Comparison of ENCODE assay signal across 8 cellular contexts in genomic region chr1:16181887-16182719, GRCh38. TPM values are rescaled to one million over a fixed set of nuclear protein-coding genes. Genes with fewer than 3 reads are reported as not detected.
DNase-seq lines count a peak whose midpoint lies in the region; ATAC-seq and TF ChIP-seq lines count a peak whose summit lies in the region.

No MANE protein-coding gene starts in this region.

- no peaks in the 10 kb centered on the region for H3K36me3 Mint-ChIP-seq in activated CD4-positive, alpha-beta memory T cell treated with anti-CD3 and anti-CD28 coated beads, Interleukin-2, amount 10 ng/mL, durations not matched to agents 7 days and 5 days (ENCODE audit: low read depth)

- no peaks in the 10 kb centered on the region for H3K9me3 Mint-ChIP-seq in activated CD4-positive, alpha-beta memory T cell treated with anti-CD3 and anti-CD28 coated beads, Interleukin-2, amount 10 ng/mL, durations not matched to agents 7 days and 5 days

- POLR2A ChIA-PET in BJ (lab: Charles Lee), result interaction anchor here (0.6 kb wide), 1 partner anchor 27 kb away, joined by 13 read pairs; no protein-coding TSS in a partner anchor
- POLR2A ChIA-PET in activated CD4-positive, alpha-beta memory T cell treated with anti-CD3 and anti-CD28 coated beads, Interleukin-2, amount 10 ng/mL, durations not matched to agents 7 days and 5 days (lab: Charles Lee), result no interaction called here

- H3K27ac ChIP-seq in RWPE2 (ENCODE audit: poor library complexity, severe bottlenecking), result peak overlapping the region; percentile 98
- peak overlapping the region; percentile 66 for H3K27ac ChIP-seq in neuronal stem cell (replicated peaks; ENCODE audit: low read length)

- peaks cover 51% of the 10 kb centered on the region for H3K4me1 ChIP-seq in RWPE2 (ENCODE audit: insufficient read depth, poor library complexity, severe bottlenecking)
- H3K4me1 ChIP-seq in neuronal stem cell (ENCODE audit: control insufficient read depth in 2 of 2, insufficient read depth in 1 of 2, low read depth in 1 of 2, low read length in 2 of 2), result peaks cover 7 to 8% of the 10 kb centered on the region in 2 donors

- no peak overlapping the region for H2BK12ac ChIP-seq in neuronal stem cell (ENCODE audit: low read length)

- peak overlapping the region; percentile 56 for H2BK120ac ChIP-seq in neuronal stem cell (ENCODE audit: low read depth, low read length)

- no CpG with 5 or more reads among the region's 18 CpGs for WGBS in neuronal stem cell (ENCODE audit: extremely low coverage in 2 of 2, insufficient read length in 2 of 2, insufficient replicate concordance in 1 of 2), 2 donors

- peak overlapping the region; percentile 40 for H2AK5ac ChIP-seq in neuronal stem cell (ENCODE audit: low read depth, low read length)

- peak overlapping the region; percentile 49 for H3K4me2 ChIP-seq in neuronal stem cell (ENCODE audit: insufficient read depth, low read length, poor library complexity, severe bottlenecking)

- DNase-seq in BJ (ENCODE audit: low read depth) (peak; percentile 65), RWPE2 (ENCODE audit: low spot score) (peak; percentile 92), fibroblast of the aortic adventitia (ENCODE audit: low read depth) (peak; percentile 93), neuronal stem cell (ENCODE audit: low spot score) (no peak), NCI-H345 treated with DMSO at 0.1 percent for 48 hours (lab: John Stamatoyannopoulos, UW; ENCODE audit: unreplicated experiment) (no peak), cortex of kidney (lab: John Stamatoyannopoulos, UW) (no peak)
- no peak for DNase-seq in activated CD4-positive, alpha-beta memory T cell treated with anti-CD3 and anti-CD28 coated beads, Interleukin-2, amount 10 ng/mL, durations not matched to agents 7 days and 5 days

- H3K4me3 Mint-ChIP-seq in activated CD4-positive, alpha-beta memory T cell treated with anti-CD3 and anti-CD28 coated beads, Interleukin-2, amount 10 ng/mL, durations not matched to agents 7 days and 5 days, result no peak overlapping the region

- H3K27ac Mint-ChIP-seq in activated CD4-positive, alpha-beta memory T cell treated with anti-CD3 and anti-CD28 coated beads, Interleukin-2, amount 10 ng/mL, durations not matched to agents 7 days and 5 days, result no peak overlapping the region

- no peak overlapping the region for H3K14ac ChIP-seq in neuronal stem cell (ENCODE audit: low read length)

- no peak overlapping the region for H3K23ac ChIP-seq in neuronal stem cell (ENCODE audit: low read depth, low read length, poor library complexity)

- no peak overlapping the region for H4K91ac ChIP-seq in neuronal stem cell (ENCODE audit: low read depth, low read length, poor library complexity)

- CTCF ChIA-PET in BJ (lab: Yijun Ruan, JAX), result interaction anchor here (0.8 to 16.8 kb wide), 6 partner anchors 18 to 182 kb away, joined by 3 to 584 read pairs (median 3); partner anchors contain the start of genes EPHA2 and FAM131C
- CTCF ChIA-PET in activated CD4-positive, alpha-beta memory T cell treated with anti-CD3 and anti-CD28 coated beads, Interleukin-2, amount 10 ng/mL, durations not matched to agents 7 days and 5 days (lab: Charles Lee), result interaction anchor here (1.2 to 10.4 kb wide), 2 partner anchors 101 to 103 kb away, joined by 4 to 207 read pairs; no protein-coding TSS in a partner anchor

- H2AFZ ChIP-seq in neuronal stem cell (ENCODE audit: low read length), result peak overlapping the region; percentile 98

- H3K4me1 Mint-ChIP-seq in activated CD4-positive, alpha-beta memory T cell treated with anti-CD3 and anti-CD28 coated beads, Interleukin-2, amount 10 ng/mL, durations not matched to agents 7 days and 5 days, result no peaks in the 10 kb centered on the region

- no peak overlapping the region for H3K9ac ChIP-seq in neuronal stem cell (ENCODE audit: low read depth, low read length, poor library complexity)

- peak; percentile 89 for ATAC-seq in RWPE2 (ENCODE audit: low read depth)
- ATAC-seq in HG03039 (IDR thresholded peaks at IDR 0.05; ENCODE audit: unreplicated experiment), result no peak

- peak overlapping the region; percentile 46 for H2BK5ac ChIP-seq in neuronal stem cell (ENCODE audit: low read length)

- no peak overlapping the region for H3K4ac ChIP-seq in neuronal stem cell (ENCODE audit: low read length)

- H3K4me3 ChIP-seq in BJ (ENCODE audit: low read depth, low read length) (no peak overlapping the region), RWPE2 (ENCODE audit: severe bottlenecking) (no peak overlapping the region), fibroblast of the aortic adventitia (ENCODE audit: low read depth, low read length) (no peak overlapping the region), neuronal stem cell (ENCODE audit: low read length in 2 of 2) (no peak overlapping the region)

- H3K27me3 ChIP-seq in BJ (ENCODE audit: control insufficient read depth, insufficient read depth, low read length), result no peaks in the 10 kb centered on the region
- H3K27me3 ChIP-seq in RWPE2 (ENCODE audit: insufficient read depth, poor library complexity, severe bottlenecking), result no peaks in the 10 kb centered on the region
- no peaks in the 10 kb centered on the region for H3K27me3 ChIP-seq in neuronal stem cell (ENCODE audit: control insufficient read depth in 3 of 3, insufficient read depth in 3 of 3, low read depth in 1 of 3, low read length in 3 of 3)

- peak overlapping the region; percentile 71 for H3K18ac ChIP-seq in neuronal stem cell (ENCODE audit: low read length)

- H2BK15ac ChIP-seq in neuronal stem cell (ENCODE audit: low read length), result peak overlapping the region; percentile 11

- H3K9me3 ChIP-seq in RWPE2 (ENCODE audit: severe bottlenecking) (no peaks in the 10 kb centered on the region), neuronal stem cell (replicated peaks in 1 of 2; ENCODE audit: control insufficient read depth in 2 of 2, insufficient read depth in 1 of 2, low read depth in 1 of 2, low read length in 2 of 2) (no peaks in the 10 kb centered on the region)

- peaks cover 2% of the 10 kb centered on the region for H3K27me3 Mint-ChIP-seq in activated CD4-positive, alpha-beta memory T cell treated with anti-CD3 and anti-CD28 coated beads, Interleukin-2, amount 10 ng/mL, durations not matched to agents 7 days and 5 days

- H3K79me1 ChIP-seq in neuronal stem cell (ENCODE audit: low read depth, low read length), result no peaks in the 10 kb centered on the region

- H4K8ac ChIP-seq in neuronal stem cell (ENCODE audit: low read depth, low read length), result no peak overlapping the region

- TF ChIP-seq CTCF in BJ (IDR thresholded peaks at IDR 0.05; ENCODE audit: insufficient read depth, low read depth, low read length) (no peak), RWPE2 (IDR thresholded peaks at IDR 0.05; ENCODE audit: poor library complexity, severe bottlenecking) (no peak), fibroblast of the aortic adventitia (IDR thresholded peaks at IDR 0.05; ENCODE audit: insufficient read depth, low read length) (no peak)

- no peaks in the 10 kb centered on the region for H3K36me3 ChIP-seq in BJ (ENCODE audit: control insufficient read depth, insufficient read depth, low read length)
- no peaks in the 10 kb centered on the region for H3K36me3 ChIP-seq in RWPE2 (ENCODE audit: low read depth)
- no peaks in the 10 kb centered on the region for H3K36me3 ChIP-seq in neuronal stem cell (replicated peaks in 1 of 2; ENCODE audit: control insufficient read depth in 2 of 2, insufficient read depth in 2 of 2, low read length in 2 of 2)

RNA-seq across cellular contexts. Expression of gene EPHA2, which starts 26.2 kb away (rescaled TPM):
- 13.6 and 26.5 TPM in 2 replicates for polyA plus RNA-seq in BJ (2011; rRNA removed)
- 22.8 TPM in 2 replicates for polyA minus RNA-seq in BJ (2011; rRNA and poly(A)+ RNA removed)
- total RNA-seq in fibroblast of the aortic adventitia (ENCODE audit: low replicate concordance), result 7.8 and 7.9 TPM in 2 replicates
- 74.6 TPM for polyA plus RNA-seq in neuronal stem cell (2013, experiment 1 of 2)
- 73.7 TPM for polyA plus RNA-seq in neuronal stem cell (2013, experiment 2 of 2)
- total RNA-seq in activated CD4-positive, alpha-beta memory T cell treated with anti-CD3 and anti-CD28 coated beads, Interleukin-2, amount 10 ng/mL, durations not matched to agents 7 days and 5 days, result not detected

RNA-seq across cellular contexts. Expression of gene ARHGEF19, which starts 30.3 kb away (rescaled TPM):
- 8.0 and 11.6 TPM in 2 replicates for polyA plus RNA-seq in BJ (2011; rRNA removed)
- 4.0 and 5.8 TPM in 2 replicates for polyA minus RNA-seq in BJ (2011; rRNA and poly(A)+ RNA removed)
- 2.8 and 12.1 TPM in 2 replicates for total RNA-seq in fibroblast of the aortic adventitia (ENCODE audit: low replicate concordance)
- polyA plus RNA-seq in neuronal stem cell (2013, experiment 1 of 2), result 14.7 TPM
- polyA plus RNA-seq in neuronal stem cell (2013, experiment 2 of 2), result 14.8 TPM
- 1 to 10 TPM; 6.9 to 7.6 TPM for total RNA-seq in activated CD4-positive, alpha-beta memory T cell treated with anti-CD3 and anti-CD28 coated beads, Interleukin-2, amount 10 ng/mL, durations not matched to agents 7 days and 5 days

RNA-seq across cellular contexts. Expression of gene CPLANE2, which starts 54.9 kb away (rescaled TPM):
- polyA plus RNA-seq in BJ (2011; rRNA removed), result 4.3 and 8.3 TPM in 2 replicates
- polyA minus RNA-seq in BJ (2011; rRNA and poly(A)+ RNA removed), result 9.4 and 11.4 TPM in 2 replicates
- 6.7 and 7.5 TPM in 2 replicates for total RNA-seq in fibroblast of the aortic adventitia (ENCODE audit: low replicate concordance)
- 4.3 TPM for polyA plus RNA-seq in neuronal stem cell (2013, experiment 1 of 2)
- 5.2 TPM for polyA plus RNA-seq in neuronal stem cell (2013, experiment 2 of 2)
- total RNA-seq in activated CD4-positive, alpha-beta memory T cell treated with anti-CD3 and anti-CD28 coated beads, Interleukin-2, amount 10 ng/mL, durations not matched to agents 7 days and 5 days, result 1 to 10 TPM; 7.9 to 8.7 TPM

Comparison
In these comparisons a context has a peak if more than half of its experiments do, and no peak if none do; other contexts are left out.
1. DNase-seq: peak in BJ (single experiment), RWPE2 (single experiment) and fibroblast of the aortic adventitia (single experiment); none in neuronal stem cell (single experiment), activated CD4-positive, alpha-beta memory T cell treated with anti-CD3 and anti-CD28 coated beads, Interleukin-2, amount 10 ng/mL, durations not matched to agents 7 days and 5 days (single experiment), NCI-H345 treated with DMSO at 0.1 percent for 48 hours (single experiment) and cortex of kidney (single experiment).